Comparison of ENCODE assay signal across 17 cellular contexts in genomic region chr11:29507381-29507780, GRCh38.
DNase-seq lines count a peak whose midpoint lies in the region; FAIRE-seq and TF ChIP-seq lines count a peak whose summit lies in the region.
"Had no signal": no experiment of that assay in that cellular context is flagged by ENCODE, and none has a peak within 500 bp of the region (broad histone marks: within the 10 kb centered on the region; RNA-seq: fewer than 3 reads in every experiment).

No MANE protein-coding gene starts in this region.

- TF ChIP-seq CTCF in D721Med (IDR thresholded peaks at IDR 0.05; ENCODE audit: insufficient read depth, missing control alignments) = no peak

- in situ Hi-C loops in SK-MEL-5 (cut with HindIII; ENCODE audit: low pct_unique_long_range_greater_than_20kb, low sequenced_read_pairs) = no loop called here

- DNase-seq in SK-MEL-5 (ENCODE audit: low read depth, low spot score) = peak; percentile 20
- peak; percentile 58 for DNase-seq in medulla oblongata (ENCODE audit: extremely low spot score)
- peak; percentile 78 for DNase-seq in pons (ENCODE audit: low spot score)
- no peak for DNase-seq in D721Med (ENCODE audit: insufficient read length, low spot score)
- no peak for DNase-seq in D341Med (ENCODE audit: low spot score)
- DNase-seq in activated CD4-positive, alpha-beta T cell treated with anti-CD3 and anti-CD28 coated beads, Interleukin-2, amount 50 U/mL, for 4 hours = no peak
- DNase-seq: C1 segment of cervical spinal cord; Caco-2; CD4-positive, alpha-beta memory T cell; DMS53; DMS79 treated with DMSO at 0.1 percent for 48 hours; GF-D8; GOT3; HFFc6 had no signal

- FAIRE-seq in D721Med (lab: Jason Lieb, UNC) = no peak
- FAIRE-seq: GM12891, GM18507, H54 had no signal

Comparison
In these comparisons a context has a peak if more than half of its experiments do, and no peak if none do; other contexts are left out.
1. DNase-seq: peak in SK-MEL-5 (single experiment), medulla oblongata (single experiment) and pons (single experiment); none in D721Med (single experiment), D341Med (single experiment) and activated CD4-positive, alpha-beta T cell treated with anti-CD3 and anti-CD28 coated beads, Interleukin-2, amount 50 U/mL, for 4 hours (0 of 2).